Comparison of ENCODE assay signal across 8 cellular contexts in the genomic region with DNA sequence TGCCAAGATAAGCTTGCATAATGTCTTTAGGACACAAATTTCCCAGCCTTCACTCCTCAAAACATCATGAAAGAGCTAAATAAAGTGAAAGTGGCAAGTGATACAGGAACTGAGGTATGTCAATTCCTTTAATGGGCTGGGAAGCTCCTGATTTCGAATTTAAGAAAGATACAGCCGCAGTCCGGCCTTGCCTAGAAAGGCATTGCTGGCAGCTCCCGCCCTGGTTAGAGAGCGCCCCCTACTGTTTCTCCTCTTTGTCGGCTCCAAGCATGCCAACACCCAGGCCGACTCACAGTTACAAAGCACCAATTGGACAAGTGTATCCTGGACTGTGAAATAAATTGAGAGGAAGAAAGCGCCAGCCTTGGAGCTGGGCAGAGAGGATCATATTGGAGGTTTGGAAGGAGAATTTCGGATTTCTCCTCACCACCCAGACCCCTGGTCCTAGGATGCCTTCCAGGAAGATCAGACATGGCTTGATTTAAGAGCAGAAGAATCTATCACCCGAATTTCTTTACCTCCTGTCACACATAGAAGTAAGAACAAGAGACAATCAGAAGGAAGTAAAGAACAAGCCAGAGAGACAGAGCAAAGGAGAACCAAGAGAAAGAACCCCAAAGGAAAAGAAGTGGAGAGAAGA.
DNase-seq lines count a peak whose midpoint lies in the region; ATAC-seq lines count a peak whose summit lies in the region.

No MANE protein-coding gene starts in this region.

- no peaks in the 10 kb centered on the region for H3K9me3 ChIP-seq in CD4-positive, alpha-beta memory T cell (ENCODE audit: control insufficient read depth in 1 of 2, low read length in 2 of 2)

- no peak overlapping the region for H3K4me3 ChIP-seq in CD4-positive, alpha-beta memory T cell (ENCODE audit: low read length in 2 of 2)

- H3K27ac ChIP-seq in CD4-positive, alpha-beta memory T cell (ENCODE audit: low read depth, low read length), result no peak overlapping the region

- no peak overlapping the region for H3K27ac Mint-ChIP-seq in CD4-positive, alpha-beta memory T cell
- no peak overlapping the region for H3K27ac Mint-ChIP-seq in activated CD4-positive, alpha-beta memory T cell treated with anti-CD3 and anti-CD28 coated beads for 36 hours

- H3K27me3 Mint-ChIP-seq in CD4-positive, alpha-beta memory T cell, result peaks cover 0 to 3% of the 10 kb centered on the region in 2 donors
- H3K27me3 Mint-ChIP-seq in activated CD4-positive, alpha-beta memory T cell treated with anti-CD3 and anti-CD28 coated beads for 36 hours, result no peaks in the 10 kb centered on the region

- no peak overlapping the region for H3K4me3 Mint-ChIP-seq in CD4-positive, alpha-beta memory T cell
- no peak overlapping the region for H3K4me3 Mint-ChIP-seq in activated CD4-positive, alpha-beta memory T cell treated with anti-CD3 and anti-CD28 coated beads for 36 hours

- POLR2A ChIA-PET in CD4-positive, alpha-beta memory T cell (lab: Charles Lee; ENCODE audit: partially characterized antibody), result interaction anchor here (0.7 to 21.6 kb wide), 27 partner anchors 10 to 638 kb away, joined by 3 to 241 read pairs (median 4); partner anchors contain the start of genes ENDOD1, FAM76B, SESN3 and SRSF8
- POLR2A ChIA-PET in activated CD4-positive, alpha-beta memory T cell treated with anti-CD3 and anti-CD28 coated beads for 36 hours (lab: Charles Lee), result interaction anchor here (0.8 to 1.2 kb wide), 3 partner anchors 149 to 555 kb away, joined by 3 read pairs; no protein-coding TSS in a partner anchor

- H3K36me3 Mint-ChIP-seq in CD4-positive, alpha-beta memory T cell, result no peaks in the 10 kb centered on the region
- no peaks in the 10 kb centered on the region for H3K36me3 Mint-ChIP-seq in activated CD4-positive, alpha-beta memory T cell treated with anti-CD3 and anti-CD28 coated beads for 36 hours

- no peaks in the 10 kb centered on the region for H3K27me3 ChIP-seq in CD4-positive, alpha-beta memory T cell (ENCODE audit: insufficient read depth, low read length)

- intact Hi-C loops in CD4-positive, alpha-beta memory T cell (cut with micrococcal nuclease), result loop anchor here (1.0 to 10.0 kb wide), 8 partner anchors 17 to 618 kb away; partner anchors contain the start of genes ENDOD1 and SESN3
- intact Hi-C loops in activated CD4-positive, alpha-beta memory T cell treated with anti-CD3 and anti-CD28 coated beads for 36 hours (cut with micrococcal nuclease), result loop anchor here (1.0 to 2.0 kb wide), 4 partner anchors 59 to 554 kb away; partner anchors contain the start of gene SESN3

- peak; percentile 92 for ATAC-seq in GM19455 (IDR thresholded peaks at IDR 0.05; ENCODE audit: unreplicated experiment)
- ATAC-seq in HG03565 (IDR thresholded peaks at IDR 0.05; ENCODE audit: unreplicated experiment), result peak; percentile 62

- H3K9me3 Mint-ChIP-seq in CD4-positive, alpha-beta memory T cell, result no peaks in the 10 kb centered on the region
- no peaks in the 10 kb centered on the region for H3K9me3 Mint-ChIP-seq in activated CD4-positive, alpha-beta memory T cell treated with anti-CD3 and anti-CD28 coated beads for 36 hours

- H3K4me1 ChIP-seq in CD4-positive, alpha-beta memory T cell (ENCODE audit: insufficient read depth, low read length), result peaks cover 48% of the 10 kb centered on the region

- H3K4me1 Mint-ChIP-seq in CD4-positive, alpha-beta memory T cell, result peaks cover 6 to 10% (median 9%) of the 10 kb centered on the region in 4 donors
- H3K4me1 Mint-ChIP-seq in activated CD4-positive, alpha-beta memory T cell treated with anti-CD3 and anti-CD28 coated beads for 36 hours (ENCODE audit: low read depth), result peaks cover 13% of the 10 kb centered on the region

- CTCF ChIA-PET in CD4-positive, alpha-beta memory T cell (lab: Charles Lee; ENCODE audit: partially characterized antibody), result interaction anchor here (0.6 to 11.3 kb wide), 100 partner anchors 10 to 737 kb away, joined by 3 to 446 read pairs (median 4); partner anchors contain the start of genes CCDC82, ENDOD1, JRKL and SESN3
- CTCF ChIA-PET in activated CD4-positive, alpha-beta memory T cell treated with anti-CD3 and anti-CD28 coated beads for 36 hours (lab: Charles Lee), result interaction anchor here (0.5 to 15.1 kb wide), 90 partner anchors 9 to 737 kb away, joined by 3 to 389 read pairs (median 4); partner anchors contain the start of genes ENDOD1, SESN3 and SRSF8

- H3K36me3 ChIP-seq in CD4-positive, alpha-beta memory T cell (ENCODE audit: insufficient read depth, low read length), result no peaks in the 10 kb centered on the region

- peak; percentile 84 to 87 (median 85) for DNase-seq in CD4-positive, alpha-beta memory T cell
- peak; percentile 69 for DNase-seq in NCI-H748 treated with DMSO at 0.1 percent for 48 hours (lab: John Stamatoyannopoulos, UW)
- peak; percentile 91 for DNase-seq in activated CD4-positive, alpha-beta memory T cell treated with anti-CD3 and anti-CD28 coated beads for 36 hours
- DNase-seq in effector CD8-positive, alpha-beta T cell (lab: John Stamatoyannopoulos, UW), result peak; percentile 59
- peak; percentile 96 for DNase-seq in medulla oblongata (ENCODE audit: extremely low spot score)
- peak; percentile 54 for DNase-seq in stimulated activated CD8-positive, alpha-beta memory T cell treated with anti-CD3 and anti-CD28 coated beads, Interleukin-12 subunit alpha, Interleukin-12 subunit beta, amount 100 ng/mL, for 24 hours (ENCODE audit: extremely low read depth)
